Comparison of ENCODE assay signal across 8 cellular contexts in genomic region chr17:4980644-4981216, GRCh38. TPM values are rescaled to one million over a fixed set of nuclear protein-coding genes. Genes with fewer than 3 reads are reported as not detected.
A peak's percentile ranks its signal among the peaks of the same experiment; 100 is the strongest.
DNase-seq lines count a peak whose midpoint lies in the region; ATAC-seq and TF ChIP-seq lines count a peak whose summit lies in the region.

No MANE protein-coding gene starts in this region.

- H3K79me1 ChIP-seq in mesenchymal stem cell (replicated peaks; ENCODE audit: low read length, poor library complexity, severe bottlenecking), result peaks cover 6% of the 10 kb centered on the region

- no peak overlapping the region for H3K23ac ChIP-seq in mesenchymal stem cell (ENCODE audit: low read length in 2 of 2)

- H2BK15ac ChIP-seq in mesenchymal stem cell (ENCODE audit: low read depth, poor library complexity, severe bottlenecking), result no peak overlapping the region

- ATAC-seq in HG03196 (IDR thresholded peaks at IDR 0.05; ENCODE audit: unreplicated experiment) (no peak), GM19023 (IDR thresholded peaks at IDR 0.05; ENCODE audit: unreplicated experiment) (no peak)

- H3K4ac ChIP-seq in mesenchymal stem cell (ENCODE audit: low read depth in 1 of 2, low read length in 2 of 2), result no peak overlapping the region

- H2BK12ac ChIP-seq in mesenchymal stem cell (ENCODE audit: low read length in 2 of 2), result no peak overlapping the region

- H3K9ac ChIP-seq in colonic mucosa (ENCODE audit: low read depth in 2 of 2, low read length in 2 of 2), result no peak overlapping the region
- H3K9ac ChIP-seq in mesenchymal stem cell (ENCODE audit: low read length), result no peak overlapping the region

- H3K9me3 ChIP-seq in colonic mucosa (no peaks in the 10 kb centered on the region), mesenchymal stem cell (ENCODE audit: control insufficient read depth, low read length) (no peaks in the 10 kb centered on the region)

- H4K91ac ChIP-seq in mesenchymal stem cell (ENCODE audit: low read length), result no peak overlapping the region

- no peak overlapping the region for H2AFZ ChIP-seq in mesenchymal stem cell (ENCODE audit: low read depth, low read length)

- no peak overlapping the region for H2AK5ac ChIP-seq in mesenchymal stem cell (ENCODE audit: low read length, severe bottlenecking)

- no peak overlapping the region for H3K4me2 ChIP-seq in mesenchymal stem cell (ENCODE audit: low read length, poor library complexity, severe bottlenecking)

- peak; percentile 64 for DNase-seq in DMS53 (lab: John Stamatoyannopoulos, UW)
- DNase-seq in DMS53 treated with DMSO at 0.1 percent for 48 hours (lab: John Stamatoyannopoulos, UW; ENCODE audit: unreplicated experiment), result no peak
- DNase-seq in HL-60 (ENCODE audit: low read depth in 1 of 2, low spot score in 1 of 2), result peak in 1 of 2 experiments; percentile 19
- peak; percentile 75 for DNase-seq in SK-N-DZ (ENCODE audit: low spot score)
- peak; percentile 56 for DNase-seq in colonic mucosa
- DNase-seq in mesenchymal stem cell, result peak; percentile 64

- H3K14ac ChIP-seq in mesenchymal stem cell (ENCODE audit: low read length in 2 of 2), result no peak overlapping the region

- no peaks in the 10 kb centered on the region for H3K27me3 ChIP-seq in HL-60 (ENCODE audit: insufficient read depth, poor library complexity, severe bottlenecking)
- H3K27me3 ChIP-seq in colonic mucosa, result no peaks in the 10 kb centered on the region
- no peaks in the 10 kb centered on the region for H3K27me3 ChIP-seq in mesenchymal stem cell (ENCODE audit: control insufficient read depth in 1 of 2, insufficient read depth in 1 of 2, low read length in 2 of 2)

- H2BK120ac ChIP-seq in mesenchymal stem cell (ENCODE audit: low read depth, low read length), result no peak overlapping the region

- H3K36me3 ChIP-seq in colonic mucosa (peaks cover 5% of the 10 kb centered on the region), mesenchymal stem cell (ENCODE audit: control insufficient read depth in 1 of 2, insufficient read depth in 2 of 2, low read depth in 1 of 2, low read length in 2 of 2) (peaks cover 51 to 74% of the 10 kb centered on the region in 2 experiments)

- no peak overlapping the region for H4K8ac ChIP-seq in mesenchymal stem cell (ENCODE audit: low read length)

- H3K4me3 ChIP-seq in HL-60 (replicated peaks; ENCODE audit: insufficient read depth, low read length), result no peak overlapping the region
- H3K4me3 ChIP-seq in colonic mucosa, result no peak overlapping the region
- no peak overlapping the region for H3K4me3 ChIP-seq in mesenchymal stem cell (ENCODE audit: insufficient read depth in 1 of 2, low read depth in 1 of 2, low read length in 2 of 2)

- intact Hi-C loops in colonic mucosa (cut with DNase I), result loop anchor here (5.0 kb wide), 1 partner anchor 82 kb away; no protein-coding TSS in a partner anchor

- H3K27ac ChIP-seq in HL-60 (replicated peaks), result no peak overlapping the region
- no peak overlapping the region for H3K27ac ChIP-seq in colonic mucosa
- H3K27ac ChIP-seq in mesenchymal stem cell (ENCODE audit: low read length, poor library complexity, severe bottlenecking), result no peak overlapping the region

- H2BK5ac ChIP-seq in mesenchymal stem cell (ENCODE audit: low read depth, low read length, poor library complexity, severe bottlenecking), result no peak overlapping the region

- WGBS in mesenchymal stem cell, result 47% methylated on average over 5 of the region's 6 CpGs

- TF ChIP-seq CTCF in HL-60 (IDR thresholded peaks at IDR 0.05; ENCODE audit: insufficient read depth, low read length) (peak; percentile 19), colonic mucosa (IDR thresholded peaks at IDR 0.05) (peak; percentile 78)

- H3K4me1 ChIP-seq in colonic mucosa (no peaks in the 10 kb centered on the region), mesenchymal stem cell (ENCODE audit: control insufficient read depth, insufficient read depth, low read depth, low read length) (no peaks in the 10 kb centered on the region)

- H3K18ac ChIP-seq in mesenchymal stem cell (ENCODE audit: low read depth in 1 of 2, low read length in 2 of 2), result peak overlapping the region in 1 of 2 experiments; percentile 1

RNA-seq across cellular contexts. Expression of gene CAMTA2, which starts 6.7 kb away (rescaled TPM):
- polyA plus RNA-seq in SK-N-DZ (2014; cell fraction: cytosol; rRNA removed), result 5.7 and 6.0 TPM in 2 replicates
- 16.1 and 20.2 TPM in 2 replicates for polyA plus RNA-seq in SK-N-DZ (2014; cell fraction: nucleus; rRNA removed)
- total RNA-seq in colonic mucosa, result 10 to 100 TPM; 39.8 to 52.6 TPM
- polyA plus RNA-seq in mesenchymal stem cell (2013, experiment 1 of 2), result 51.0 TPM
- 49.6 TPM for polyA plus RNA-seq in mesenchymal stem cell (2013, experiment 2 of 2)

RNA-seq across cellular contexts. Expression of gene SPAG7, which starts 13.1 kb away (rescaled TPM):
- polyA plus RNA-seq in SK-N-DZ (2014; cell fraction: cytosol; rRNA removed), result 60.0 and 66.1 TPM in 2 replicates
- polyA plus RNA-seq in SK-N-DZ (2014; cell fraction: nucleus; rRNA removed), result 51.2 and 51.5 TPM in 2 replicates
- 10 to 100 TPM; 47.7 to 56.4 TPM for total RNA-seq in colonic mucosa
- polyA plus RNA-seq in mesenchymal stem cell (2013, experiment 1 of 2), result 51.2 TPM
- 49.7 TPM for polyA plus RNA-seq in mesenchymal stem cell (2013, experiment 2 of 2)

RNA-seq across cellular contexts. Expression of gene INCA1, which starts 16.6 kb away (rescaled TPM):
- not detected in 2 replicates for polyA plus RNA-seq in SK-N-DZ (2014; cell fraction: cytosol; rRNA removed)
- polyA plus RNA-seq in SK-N-DZ (2014; cell fraction: nucleus; rRNA removed), result not detected in 2 replicates
- 1 to 10 TPM; 1.6 to 4.2 TPM for total RNA-seq in colonic mucosa
- polyA plus RNA-seq in mesenchymal stem cell (2013, experiment 1 of 2), result 0.83 TPM
- polyA plus RNA-seq in mesenchymal stem cell (2013, experiment 2 of 2), result 0.70 TPM

RNA-seq across cellular contexts. Expression of gene KIF1C, which starts 17.0 kb away (rescaled TPM):
- polyA plus RNA-seq in SK-N-DZ (2014; cell fraction: cytosol; rRNA removed), result 8.9 and 11.7 TPM in 2 replicates
- 6.5 and 7.2 TPM in 2 replicates for polyA plus RNA-seq in SK-N-DZ (2014; cell fraction: nucleus; rRNA removed)
- total RNA-seq in colonic mucosa, result 100 to 1,000 TPM; 195 to 291 TPM
- 39.8 TPM for polyA plus RNA-seq in mesenchymal stem cell (2013, experiment 1 of 2)
- 38.7 TPM for polyA plus RNA-seq in mesenchymal stem cell (2013, experiment 2 of 2)

RNA-seq across cellular contexts. Expression of gene ENO3, which starts 29.8 kb away (rescaled TPM):
- polyA plus RNA-seq in SK-N-DZ (2014; cell fraction: cytosol; rRNA removed), result 91.6 and 92.7 TPM in 2 replicates
- 116 and 223 TPM in 2 replicates for polyA plus RNA-seq in SK-N-DZ (2014; cell fraction: nucleus; rRNA removed)
- 10 to 100 TPM in 1 of 2 donors, 1 to 10 TPM in 1; 3.8 to 17.6 TPM for total RNA-seq in colonic mucosa
- polyA plus RNA-seq in mesenchymal stem cell (2013, experiment 1 of 2), result 3.9 TPM
- polyA plus RNA-seq in mesenchymal stem cell (2013, experiment 2 of 2), result 3.3 TPM
